6 cellular contexts compared by ENCODE assay signal in genomic region chr7:99499356-99499712, GRCh38. TPM values are rescaled to one million over a fixed set of nuclear protein-coding genes. Genes with fewer than 3 reads are reported as not detected.
DNase-seq lines count a peak whose midpoint lies in the region; ATAC-seq and TF ChIP-seq lines count a peak whose summit lies in the region.

No MANE protein-coding gene starts in this region.

- H3K27me3 Mint-ChIP-seq in activated naive CD4-positive, alpha-beta T cell treated with anti-CD3 and anti-CD28 coated beads, Interleukin-2, amount 10 ng/mL, durations not matched to agents 7 days and 5 days: peaks cover 4% of the 10 kb centered on the region
- no peaks in the 10 kb centered on the region for H3K27me3 Mint-ChIP-seq in activated CD4-positive, alpha-beta memory T cell treated with anti-CD3 and anti-CD28 coated beads for 36 hours

- H3K36me3 ChIP-seq in right lobe of liver: peaks cover 0 to 31% (median 5%) of the 10 kb centered on the region in 4 donors

- peak overlapping the region; percentile 89 to 95 (median 94) for H3K27ac ChIP-seq in right lobe of liver

- peaks cover 22% of the 10 kb centered on the region for H3K4me1 Mint-ChIP-seq in activated naive CD4-positive, alpha-beta T cell treated with anti-CD3 and anti-CD28 coated beads, Interleukin-2, amount 10 ng/mL, durations not matched to agents 7 days and 5 days
- H3K4me1 Mint-ChIP-seq in activated CD4-positive, alpha-beta memory T cell treated with anti-CD3 and anti-CD28 coated beads for 36 hours (ENCODE audit: low read depth): peaks cover 21% of the 10 kb centered on the region

- H3K4me3 Mint-ChIP-seq in activated naive CD4-positive, alpha-beta T cell treated with anti-CD3 and anti-CD28 coated beads, Interleukin-2, amount 10 ng/mL, durations not matched to agents 7 days and 5 days: peak overlapping the region; percentile 96
- peak overlapping the region; percentile 99 for H3K4me3 Mint-ChIP-seq in activated CD4-positive, alpha-beta memory T cell treated with anti-CD3 and anti-CD28 coated beads for 36 hours

- intact Hi-C loops in activated CD4-positive, alpha-beta memory T cell treated with anti-CD3 and anti-CD28 coated beads for 36 hours (cut with micrococcal nuclease): loop anchor here (1.0 kb wide), 1 partner anchor 117 kb away; the partner anchor contains the start of gene ZSCAN25
- intact Hi-C loops in right lobe of liver (cut with DNase I): no loop called here

- H3K4me1 ChIP-seq in right lobe of liver: peaks cover 3 to 22% (median 8%) of the 10 kb centered on the region in 4 donors

- H3K36me3 Mint-ChIP-seq in activated naive CD4-positive, alpha-beta T cell treated with anti-CD3 and anti-CD28 coated beads, Interleukin-2, amount 10 ng/mL, durations not matched to agents 7 days and 5 days: peaks cover 47% of the 10 kb centered on the region
- H3K36me3 Mint-ChIP-seq in activated CD4-positive, alpha-beta memory T cell treated with anti-CD3 and anti-CD28 coated beads for 36 hours: peaks cover 39% of the 10 kb centered on the region

- H3K4me3 ChIP-seq in right lobe of liver: peak overlapping the region; percentile 86 to 100 (median 87)

- POLR2A ChIA-PET in activated CD4-positive, alpha-beta memory T cell treated with anti-CD3 and anti-CD28 coated beads for 36 hours (lab: Charles Lee): interaction anchor here (1.0 to 2.5 kb wide), 6 partner anchors 27 to 116 kb away, joined by 3 to 13 read pairs (median 8); partner anchors contain the start of genes FAM200A, ZNF655, ZNF789 and ZSCAN25

- H3K9me3 ChIP-seq in right lobe of liver: peaks cover 0 to 6% (median under 1%) of the 10 kb centered on the region in 4 donors

- TF ChIP-seq POLR2A in right lobe of liver (IDR thresholded peaks at IDR 0.05): no peak

- peaks cover 4% of the 10 kb centered on the region for H3K9me3 Mint-ChIP-seq in activated naive CD4-positive, alpha-beta T cell treated with anti-CD3 and anti-CD28 coated beads, Interleukin-2, amount 10 ng/mL, durations not matched to agents 7 days and 5 days
- H3K9me3 Mint-ChIP-seq in activated CD4-positive, alpha-beta memory T cell treated with anti-CD3 and anti-CD28 coated beads for 36 hours: peaks cover 2% of the 10 kb centered on the region

- WGBS in right lobe of liver (ENCODE audit: insufficient coverage, low coverage, low lambda C conversion rate, missing lambda C conversion rate): 0% methylated on average over 4 of the region's 14 CpGs

- TF ChIP-seq CTCF in right lobe of liver (IDR thresholded peaks at IDR 0.05): no peak

- no peaks in the 10 kb centered on the region for H3K27me3 ChIP-seq in right lobe of liver

- peak; percentile 2 to 32 (median 19) for ATAC-seq in right lobe of liver

- H3K27ac Mint-ChIP-seq in activated naive CD4-positive, alpha-beta T cell treated with anti-CD3 and anti-CD28 coated beads, Interleukin-2, amount 10 ng/mL, durations not matched to agents 7 days and 5 days: peak overlapping the region; percentile 100
- peak overlapping the region; percentile 99 for H3K27ac Mint-ChIP-seq in activated CD4-positive, alpha-beta memory T cell treated with anti-CD3 and anti-CD28 coated beads for 36 hours

- CTCF ChIA-PET in activated naive CD4-positive, alpha-beta T cell treated with anti-CD3 and anti-CD28 coated beads, Interleukin-2, amount 10 ng/mL, durations not matched to agents 7 days and 5 days (lab: Charles Lee): no interaction called here
- CTCF ChIA-PET in activated CD4-positive, alpha-beta memory T cell treated with anti-CD3 and anti-CD28 coated beads for 36 hours (lab: Charles Lee): interaction anchor here (0.6 to 1.0 kb wide), 3 partner anchors 14 to 356 kb away, joined by 3 read pairs; no protein-coding TSS in a partner anchor

- DNase-seq in activated naive CD4-positive, alpha-beta T cell treated with anti-CD3 and anti-CD28 coated beads, Interleukin-2, amount 10 ng/mL, durations not matched to agents 7 days and 5 days: no peak
- DNase-seq in activated naive CD4-positive, alpha-beta T cell treated with anti-CD3 and anti-CD28 coated beads, Interleukin-2, amount 50 U/mL, for 16 hours: no peak
- no peak for DNase-seq in activated CD4-positive, alpha-beta memory T cell treated with anti-CD3 and anti-CD28 coated beads for 36 hours
- no peak for DNase-seq in right lobe of liver
- no peak for DNase-seq in AG08396 (ENCODE audit: low spot score)
- DNase-seq in NCI-H526 treated with DMSO at 0.1 percent for 48 hours (lab: John Stamatoyannopoulos, UW): no peak

RNA-seq across cellular contexts. Expression of gene ZNF394, which starts 0.7 kb away (rescaled TPM):
- 10 to 100 TPM; 26.2 to 27.7 TPM for total RNA-seq in activated CD4-positive, alpha-beta memory T cell treated with anti-CD3 and anti-CD28 coated beads for 36 hours
- total RNA-seq in right lobe of liver: 10 to 100 TPM in 2 of 6 experiments, 1 to 10 TPM in 4; 6.6 to 12.3 (median 9.4) TPM

RNA-seq across cellular contexts. Expression of gene ZKSCAN5, which starts 5.1 kb away (rescaled TPM):
- 1 to 10 TPM; 7.6 to 7.7 TPM for total RNA-seq in activated CD4-positive, alpha-beta memory T cell treated with anti-CD3 and anti-CD28 coated beads for 36 hours
- total RNA-seq in right lobe of liver: 1 to 10 TPM; 2.7 to 4.4 (median 3.1) TPM

RNA-seq across cellular contexts. Expression of gene ZNF789, which starts 26.6 kb away (rescaled TPM):
- total RNA-seq in activated CD4-positive, alpha-beta memory T cell treated with anti-CD3 and anti-CD28 coated beads for 36 hours: 10 to 100 TPM; 14.2 to 15.6 TPM
- total RNA-seq in right lobe of liver: 1 to 10 TPM; 2.8 to 5.6 (median 4.0) TPM

RNA-seq across cellular contexts. Expression of gene ATP5MF, which starts 33.4 kb away (rescaled TPM):
- 100 to 1,000 TPM; 366 to 374 TPM for total RNA-seq in activated CD4-positive, alpha-beta memory T cell treated with anti-CD3 and anti-CD28 coated beads for 36 hours
- 1,000 to 10,000 TPM in 2 of 6 experiments, 100 to 1,000 TPM in 4; 134 to 1,633 (median 145) TPM for total RNA-seq in right lobe of liver

RNA-seq across cellular contexts. Expression of gene FAM200A, which starts 52.6 kb away (rescaled TPM):
- total RNA-seq in activated CD4-positive, alpha-beta memory T cell treated with anti-CD3 and anti-CD28 coated beads for 36 hours: 1 to 10 TPM; 4.0 to 4.8 TPM
- 1 to 10 TPM; 1.4 to 3.4 (median 2.3) TPM for total RNA-seq in right lobe of liver
